17 cellular contexts compared by ENCODE assay signal in genomic region chr16:3664187-3664896, GRCh38. TPM values are rescaled to one million over a fixed set of nuclear protein-coding genes. Genes with fewer than 3 reads are reported as not detected.
DNase-seq lines count a peak whose midpoint lies in the region; ATAC-seq, FAIRE-seq and TF ChIP-seq lines count a peak whose summit lies in the region.
"Had no signal": no experiment of that assay in that cellular context is flagged by ENCODE, and none has a peak within 500 bp of the region (broad histone marks: within the 10 kb centered on the region; RNA-seq: fewer than 3 reads in every experiment).

No MANE protein-coding gene starts in this region.

- H3K27me3 Mint-ChIP-seq in T-helper 17 cell = no peaks in the 10 kb centered on the region
- H3K27me3 Mint-ChIP-seq: CD4-positive, alpha-beta memory T cell had no signal

- no peaks in the 10 kb centered on the region for H3K27me3 ChIP-seq in right atrium auricular region

- H3K36me3 Mint-ChIP-seq in T-helper 17 cell (ENCODE audit: low read depth) = peaks cover 4% of the 10 kb centered on the region

- ATAC-seq in Right ventricle myocardium superior (ENCODE audit: poor library complexity) (no peak), T-helper 17 cell (no peak), HG03439 (IDR thresholded peaks at IDR 0.05; ENCODE audit: unreplicated experiment) (no peak)

- H3K4me3 ChIP-seq in right atrium auricular region = no peak overlapping the region
- no peak overlapping the region for H3K4me3 ChIP-seq in kidney (ENCODE audit: low read length in 2 of 2)
- H3K4me3 ChIP-seq: PC-9 had no signal

- DNase-seq in Right ventricle myocardium superior (peak; percentile 30), right atrium auricular region (ENCODE audit: low spot score) (no peak), T-helper 17 cell (no peak), kidney (peak; percentile 57), NCI-H510A treated with DMSO at 0.1 percent for 48 hours (lab: John Stamatoyannopoulos, UW) (no peak), HuH-7.5 (ENCODE audit: low spot score) (no peak)
- DNase-seq: CD4-positive, alpha-beta memory T cell; DMS79 treated with DMSO at 0.1 percent for 48 hours; HCEC 1CT; NCI-H1436; NCI-H2029 treated with DMSO at 0.1 percent for 48 hours; NCI-H2171 treated with DMSO at 0.1 percent for 48 hours; NCI-H774; PC-9 had no signal

- no peaks in the 10 kb centered on the region for H3K9me3 ChIP-seq in right atrium auricular region
- no peaks in the 10 kb centered on the region for H3K9me3 ChIP-seq in T-helper 17 cell (ENCODE audit: control insufficient read depth, low read length, poor library complexity, severe bottlenecking)
- no peaks in the 10 kb centered on the region for H3K9me3 ChIP-seq in kidney (ENCODE audit: control insufficient read depth in 1 of 2, low read length in 2 of 2)

- H3K4me1 ChIP-seq in right atrium auricular region (no peaks in the 10 kb centered on the region), kidney (ENCODE audit: control insufficient read depth in 1 of 2, insufficient read depth in 1 of 2, low read depth in 1 of 2, low read length in 2 of 2) (no peaks in the 10 kb centered on the region)

- peaks cover 9% of the 10 kb centered on the region for H3K4me1 Mint-ChIP-seq in T-helper 17 cell

- FAIRE-seq in kidney (lab: Jason Lieb, UNC) = no peak
- FAIRE-seq: D721Med had no signal

- H3K4me3 Mint-ChIP-seq in T-helper 17 cell = no peak overlapping the region
- H3K4me3 Mint-ChIP-seq: CD4-positive, alpha-beta memory T cell had no signal

- H3K9ac ChIP-seq in kidney (ENCODE audit: low read length in 2 of 2) = no peak overlapping the region
- H3K9ac ChIP-seq: KMS-11 had no signal

- no peak for TF ChIP-seq CTCF in right atrium auricular region (IDR thresholded peaks at IDR 0.05)
- no peak for TF ChIP-seq CTCF in kidney (IDR thresholded peaks at IDR 0.05; ENCODE audit: borderline replicate concordance, extremely low read depth, insufficient read depth)

- H3K27ac ChIP-seq in right atrium auricular region (no peak overlapping the region), kidney (ENCODE audit: low read depth in 2 of 2, low read length in 2 of 2) (no peak overlapping the region)
- H3K27ac ChIP-seq: KMS-11, PC-9 had no signal

- intact Hi-C loops in Right ventricle myocardium superior (cut with DNase I) = no loop called here
- intact Hi-C loops in kidney (cut with DNase I) = no loop called here

- H3K36me3 ChIP-seq in right atrium auricular region = peaks cover 68% of the 10 kb centered on the region
- peaks cover 15 to 62% of the 10 kb centered on the region in 2 donors for H3K36me3 ChIP-seq in kidney (ENCODE audit: control insufficient read depth in 1 of 2, insufficient read depth in 2 of 2, low read length in 2 of 2)

- peak overlapping the region; percentile 66 for H3K27ac Mint-ChIP-seq in T-helper 17 cell

RNA-seq across cellular contexts. Expression of gene DNASE1, which starts 9.9 kb away (rescaled TPM):
- total RNA-seq in Right ventricle myocardium superior (8.1 TPM), right atrium auricular region (1 to 10 TPM; 2.7 to 6.7 TPM), T-helper 17 cell (10 to 100 TPM; 19.6 to 21.5 TPM), kidney (16.1 TPM)
- 116 TPM for polyA plus RNA-seq in kidney (ENCODE audit: insufficient read depth, low read depth, low replicate concordance)

RNA-seq across cellular contexts. Expression of gene SLX4, which starts 52.9 kb away (rescaled TPM):
- 3.2 TPM for total RNA-seq in Right ventricle myocardium superior
- total RNA-seq in right atrium auricular region = 1 to 10 TPM; 1.9 to 2.4 TPM
- 1 to 10 TPM; 5.6 TPM for total RNA-seq in T-helper 17 cell
- total RNA-seq in kidney = 4.8 TPM
- polyA plus RNA-seq in kidney (ENCODE audit: insufficient read depth, low read depth, low replicate concordance) = 1.0 TPM

RNA-seq across cellular contexts. Expression of gene TRAP1, which starts 53.0 kb away (rescaled TPM):
- total RNA-seq in Right ventricle myocardium superior = 146 TPM
- 10 to 100 TPM; 67.7 to 86.0 TPM for total RNA-seq in right atrium auricular region
- 10 to 100 TPM; 77.2 to 80.4 TPM for total RNA-seq in T-helper 17 cell
- total RNA-seq in kidney = 86.3 TPM
- 88.8 TPM for polyA plus RNA-seq in kidney (ENCODE audit: insufficient read depth, low read depth, low replicate concordance)

Comparison
In these comparisons a context has a peak if more than half of its experiments do, and no peak if none do; other contexts are left out.
1. DNase-seq: peak in Right ventricle myocardium superior (single experiment) and kidney (single experiment); none in right atrium auricular region (single experiment), T-helper 17 cell (0 of 3), NCI-H510A treated with DMSO at 0.1 percent for 48 hours (single experiment) and HuH-7.5 (single experiment).